Comparison of ENCODE assay signal across 11 cellular contexts in the genomic region with DNA sequence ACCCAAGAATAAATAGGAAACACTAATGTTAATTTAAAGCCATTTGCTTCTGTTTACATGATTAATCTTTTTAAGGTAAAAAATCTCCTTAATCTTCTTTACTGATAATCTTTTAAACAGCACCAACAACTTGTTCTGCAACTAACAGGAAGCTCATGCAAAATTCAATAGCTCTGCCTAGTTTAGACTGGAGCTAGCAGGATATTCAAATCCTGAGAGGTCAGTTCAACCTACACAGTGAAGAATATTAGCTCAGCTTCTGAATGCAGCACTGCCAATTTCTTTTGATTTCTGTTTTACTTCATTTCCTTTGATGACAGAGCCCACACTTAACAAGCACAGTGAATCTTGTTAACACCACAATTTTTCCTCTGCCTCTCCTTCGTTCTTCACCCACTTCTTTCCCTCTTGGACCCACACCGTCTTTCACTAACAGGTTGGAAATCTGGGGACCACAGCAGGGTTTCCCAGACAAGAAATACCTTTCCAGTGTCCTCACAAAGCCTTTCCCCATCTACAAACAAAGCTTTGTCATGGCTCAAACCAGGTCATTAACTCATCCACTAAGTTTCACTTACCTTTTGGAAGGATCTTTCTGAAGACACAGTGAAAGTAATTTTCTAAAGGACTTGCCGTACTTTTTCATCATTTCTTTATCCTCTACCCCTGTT.
DNase-seq lines count a peak whose midpoint lies in the region; ATAC-seq, FAIRE-seq and TF ChIP-seq lines count a peak whose summit lies in the region.
"Had no signal": no experiment of that assay in that cellular context is flagged by ENCODE, and none has a peak within 500 bp of the region (broad histone marks: within the 10 kb centered on the region; RNA-seq: fewer than 3 reads in every experiment).

No MANE protein-coding gene starts in this region.

- DNase-seq in activated CD4-positive, alpha-beta T cell treated with anti-CD3 and anti-CD28 coated beads for 36 hours, result no peak
- DNase-seq in activated CD4-positive, alpha-beta T cell treated with anti-CD3 and anti-CD28 coated beads, Interleukin-2, amount 50 U/mL, for 1 hour, result no peak
- DNase-seq in NCI-H2029 treated with DMSO at 0.1 percent for 48 hours (lab: John Stamatoyannopoulos, UW), result peak; percentile 36
- no peak for DNase-seq in esophagus squamous epithelium (lab: John Stamatoyannopoulos, UW)
- no peak for DNase-seq in progenitor cell of endocrine pancreas (ENCODE audit: low spot score, unreplicated experiment)
- no peak for DNase-seq in globus pallidus (ENCODE audit: low spot score)
- DNase-seq in GM19239 (ENCODE audit: insufficient read length, low spot score), result no peak
- DNase-seq: stimulated activated naive CD4-positive, alpha-beta T cell had no signal

- H3K27ac ChIP-seq in esophagus squamous epithelium, result peak overlapping the region in 3 of 4 donors; percentile 9 to 56 (median 10)

- H3K36me3 Mint-ChIP-seq in activated CD4-positive, alpha-beta T cell treated with anti-CD3 and anti-CD28 coated beads for 36 hours (ENCODE audit: low read depth), result peaks cover 23% of the 10 kb centered on the region
- peaks cover 9% of the 10 kb centered on the region for H3K36me3 Mint-ChIP-seq in progenitor cell of endocrine pancreas (ENCODE audit: insufficient read depth)

- intact Hi-C loops in activated CD4-positive, alpha-beta T cell treated with anti-CD3 and anti-CD28 coated beads for 36 hours (cut with DNase I, micrococcal nuclease), result loop anchor here (2.0 to 5.0 kb wide), 4 partner anchors 109 to 785 kb away; partner anchors contain the start of gene STK39 (in 1 of the 2)
- intact Hi-C loops in esophagus squamous epithelium (cut with DNase I), result loop anchor here (10.0 kb wide), 1 partner anchor 197 kb away; no protein-coding TSS in a partner anchor

- peak overlapping the region; percentile 45 for H3K27ac Mint-ChIP-seq in activated CD4-positive, alpha-beta T cell treated with anti-CD3 and anti-CD28 coated beads for 36 hours
- peak overlapping the region; percentile 87 for H3K27ac Mint-ChIP-seq in progenitor cell of endocrine pancreas
- H3K27ac Mint-ChIP-seq: T-helper 2 cell treated with Interferon-gamma antibody and Interleukin-4, amounts not matched to agents 5 μg/mL and 100 μg/mL, for 36 hours had no signal

- peaks cover 20% of the 10 kb centered on the region for H3K4me1 Mint-ChIP-seq in activated CD4-positive, alpha-beta T cell treated with anti-CD3 and anti-CD28 coated beads for 36 hours
- peaks cover 26% of the 10 kb centered on the region for H3K4me1 Mint-ChIP-seq in progenitor cell of endocrine pancreas (ENCODE audit: low read depth)

- no peak overlapping the region for H3K4me3 Mint-ChIP-seq in activated CD4-positive, alpha-beta T cell treated with anti-CD3 and anti-CD28 coated beads for 36 hours
- no peak overlapping the region for H3K4me3 Mint-ChIP-seq in progenitor cell of endocrine pancreas (ENCODE audit: low read depth)
- H3K4me3 Mint-ChIP-seq: T-helper 2 cell treated with Interferon-gamma antibody and Interleukin-4, amounts not matched to agents 5 μg/mL and 100 μg/mL, for 36 hours had no signal

- no peaks in the 10 kb centered on the region for H3K27me3 ChIP-seq in esophagus squamous epithelium

- no peaks in the 10 kb centered on the region for H3K9me3 Mint-ChIP-seq in activated CD4-positive, alpha-beta T cell treated with anti-CD3 and anti-CD28 coated beads for 36 hours (ENCODE audit: low read depth)
- H3K9me3 Mint-ChIP-seq in progenitor cell of endocrine pancreas (ENCODE audit: low read depth), result no peaks in the 10 kb centered on the region
- H3K9me3 Mint-ChIP-seq: T-helper 2 cell treated with Interferon-gamma antibody and Interleukin-4, amounts not matched to agents 5 μg/mL and 100 μg/mL, for 36 hours had no signal

- CTCF ChIA-PET in activated CD4-positive, alpha-beta T cell treated with anti-CD3 and anti-CD28 coated beads for 36 hours (lab: Charles Lee), result interaction anchor here (0.6 to 1.4 kb wide), 7 partner anchors 8 to 775 kb away, joined by 3 to 5 read pairs (median 3); no protein-coding TSS in a partner anchor

- peaks cover 0 to 23% (median 0%) of the 10 kb centered on the region in 3 donors for H3K4me1 ChIP-seq in esophagus squamous epithelium

- peaks cover 0 to 57% (median 0%) of the 10 kb centered on the region in 3 donors for H3K36me3 ChIP-seq in esophagus squamous epithelium

- ATAC-seq in activated CD4-positive, alpha-beta T cell treated with anti-CD3 and anti-CD28 coated beads for 36 hours, result no peak
- ATAC-seq in GM18519 (IDR thresholded peaks at IDR 0.05; ENCODE audit: low FRiP score, unreplicated experiment), result no peak

- no peaks in the 10 kb centered on the region for H3K9me3 ChIP-seq in esophagus squamous epithelium

- no peak overlapping the region for H3K4me3 ChIP-seq in esophagus squamous epithelium
- H3K4me3 ChIP-seq: lung had no signal

- no peak for TF ChIP-seq POLR2A in esophagus squamous epithelium (IDR thresholded peaks at IDR 0.05)

- WGBS in esophagus squamous epithelium, 2 donors, result 87 to 93% methylated on average over 3 of the region's 3 CpGs

- TF ChIP-seq CTCF in esophagus squamous epithelium (IDR thresholded peaks at IDR 0.05) (no peak), progenitor cell of endocrine pancreas (IDR thresholded peaks at IDR 0.05; ENCODE audit: unreplicated experiment) (no peak)

- no peak for FAIRE-seq in GM19239 (lab: Jason Lieb, UNC)

- POLR2A ChIA-PET in activated CD4-positive, alpha-beta T cell treated with anti-CD3 and anti-CD28 coated beads for 36 hours (lab: Charles Lee), result no interaction called here

- no peaks in the 10 kb centered on the region for H3K27me3 Mint-ChIP-seq in activated CD4-positive, alpha-beta T cell treated with anti-CD3 and anti-CD28 coated beads for 36 hours
- H3K27me3 Mint-ChIP-seq in progenitor cell of endocrine pancreas, result no peaks in the 10 kb centered on the region
